28 cellular contexts compared by ENCODE assay signal in genomic region chr10:55019461-55019860, GRCh38.
DNase-seq lines count a peak whose midpoint lies in the region; ATAC-seq and TF ChIP-seq lines count a peak whose summit lies in the region.
"Had no signal": no experiment of that assay in that cellular context is flagged by ENCODE, and none has a peak within 500 bp of the region (broad histone marks: within the 10 kb centered on the region; RNA-seq: fewer than 3 reads in every experiment).

No MANE protein-coding gene starts in this region.

- H3K4me3 ChIP-seq in left ventricle myocardium inferior = no peak overlapping the region
- no peak overlapping the region for H3K4me3 ChIP-seq in thyroid gland (replicated peaks in 1 of 3)
- H3K4me3 ChIP-seq: coronary artery, left lung, upper lobe of left lung had no signal

- peak overlapping the region in 1 of 5 experiments; percentile 0 for H3K4me3 Mint-ChIP-seq in brain
- H3K4me3 Mint-ChIP-seq: CD4-positive, alpha-beta T cell had no signal

- H3K36me3 Mint-ChIP-seq in brain = no peaks in the 10 kb centered on the region
- H3K36me3 Mint-ChIP-seq: activated naive CD4-positive, alpha-beta T cell treated with anti-CD3 and anti-CD28 coated beads, Interleukin-2, amount 50 U/mL, for 72 hours had no signal

- no peak for TF ChIP-seq POLR2A in thyroid gland (IDR thresholded peaks at IDR 0.05)

- H3K27me3 ChIP-seq in left ventricle myocardium inferior (ENCODE audit: low read depth) (no peaks in the 10 kb centered on the region), thyroid gland (no peaks in the 10 kb centered on the region)
- H3K27me3 ChIP-seq: left lung, upper lobe of left lung had no signal

- H3K9me3 ChIP-seq in left ventricle myocardium inferior (replicated peaks) (no peaks in the 10 kb centered on the region), thyroid gland (no peaks in the 10 kb centered on the region)
- H3K9me3 ChIP-seq: left lung, upper lobe of left lung had no signal

- no peak for DNase-seq in left ventricle myocardium superior
- no peak for DNase-seq in left ventricle myocardium inferior
- DNase-seq in medulla oblongata (ENCODE audit: extremely low spot score) = peak; percentile 47
- DNase-seq in GDM1 (lab: John Stamatoyannopoulos, UW) = no peak
- no peak for DNase-seq in stimulated activated naive CD4-positive, alpha-beta T cell (lab: John Stamatoyannopoulos, UW)
- DNase-seq in thyroid gland = no peak
- DNase-seq in KG1 (lab: John Stamatoyannopoulos, UW) = no peak
- DNase-seq: activated CD4-positive, alpha-beta T cell treated with anti-CD3 and anti-CD28 coated beads for 48 hours; activated CD8-positive, alpha-beta memory T cell treated with anti-CD3 and anti-CD28 coated beads for 24 hours; activated T-cell treated with anti-CD3 and anti-CD28 coated beads for 4 hours; CD4-positive, alpha-beta T cell; effector CD8-positive, alpha-beta T cell; GOT3; islet precursor cell; left lung; NCI-H1105 treated with DMSO at 0.1 percent for 48 hours; NCI-H1930; NCI-H774; posterior cingulate gyrus; SIG-M5; stimulated activated CD4-positive, alpha-beta T cell treated with anti-CD3 and anti-CD28 coated beads, Interleukin-4, amount 100 ng/mL, for 4 hours; T1000; upper lobe of left lung had no signal

- H3K27ac Mint-ChIP-seq in brain = peak overlapping the region in 3 of 5 experiments; percentile 3 to 71 (median 57)
- H3K27ac Mint-ChIP-seq: activated naive CD4-positive, alpha-beta T cell treated with anti-CD3 and anti-CD28 coated beads, Interleukin-2, amount 50 U/mL, for 72 hours; activated T-helper 2 cell treated with anti-CD3 and anti-CD28 coated beads, Interferon-gamma antibody, Interleukin-2, Interleukin-4, amounts not matched to agents 10 μg/mL and 5 μg/mL and 100 μg/mL, durations not matched to agents 14 hours and 24 hours and 36 hours; CD4-positive, alpha-beta T cell had no signal

- H3K4me1 ChIP-seq in left ventricle myocardium inferior = no peaks in the 10 kb centered on the region
- H3K4me1 ChIP-seq in thyroid gland = no peaks in the 10 kb centered on the region
- H3K4me1 ChIP-seq: left lung, upper lobe of left lung had no signal

- H3K36me3 ChIP-seq in left ventricle myocardium inferior = no peaks in the 10 kb centered on the region
- no peaks in the 10 kb centered on the region for H3K36me3 ChIP-seq in thyroid gland
- H3K36me3 ChIP-seq: left lung, upper lobe of left lung had no signal

- intact Hi-C loops in left ventricle myocardium superior (cut with micrococcal nuclease) (no loop called here), left ventricle myocardium inferior (cut with micrococcal nuclease) (no loop called here), thyroid gland (cut with DNase I) (no loop called here)

- H3K4me1 Mint-ChIP-seq in brain = peaks cover 10% of the 10 kb centered on the region

- TF ChIP-seq CTCF in left ventricle myocardium inferior (IDR thresholded peaks at IDR 0.05; ENCODE audit: borderline replicate concordance) (no peak), brain (conservative IDR thresholded peaks at IDR 0.05) (no peak), thyroid gland (IDR thresholded peaks at IDR 0.05) (no peak)

- 38 to 54% methylated on average over 2 of the region's 2 CpGs for WGBS in thyroid gland, 2 donors

- no peaks in the 10 kb centered on the region for H3K9me3 Mint-ChIP-seq in brain

- no peak overlapping the region for H3K27ac ChIP-seq in left ventricle myocardium inferior (replicated peaks)
- no peak overlapping the region for H3K27ac ChIP-seq in thyroid gland
- H3K27ac ChIP-seq: coronary artery, left lung, upper lobe of left lung, VCaP had no signal

- no peaks in the 10 kb centered on the region for H3K27me3 Mint-ChIP-seq in brain
- H3K27me3 Mint-ChIP-seq: CD4-positive, alpha-beta T cell had no signal

- ATAC-seq in left ventricle myocardium superior = peak; percentile 56
- ATAC-seq: activated naive CD4-positive, alpha-beta T cell treated with anti-CD3 and anti-CD28 coated beads, Interleukin-2, amount 50 U/mL, for 72 hours; left lung had no signal
